ENCODE assay signal across 2 cellular contexts in genomic region chr9:123927625-123928308, GRCh38.
A peak's percentile ranks its signal among the peaks of the same experiment; 100 is the strongest.
TF ChIP-seq lines count a peak whose summit lies in the region.

No MANE protein-coding gene starts in this region.

TF ChIP-seq in GM23338, 12 proteins besides CTCF, POLR2A, EP300 and RAD21:
- TF ChIP-seq REST (IDR thresholded peaks at IDR 0.05; ENCODE audit: unreplicated experiment) (peak; percentile 57), POLR2AphosphoS5 (IDR thresholded peaks at IDR 0.05; ENCODE audit: low read depth) (no peak)
TF ChIP-seq in GM23338: peak in this region for 1.

TF ChIP-seq in SK-N-SH, 30 proteins besides CTCF, POLR2A, EP300 and RAD21 (continued from another document):
- TF ChIP-seq REST (IDR thresholded peaks at IDR 0.05; ENCODE audit: low read depth, low read length), result peak; percentile 93
